8 cellular contexts compared by ENCODE assay signal in genomic region chr2:73112026-73112912, GRCh38. TPM values are rescaled to one million over a fixed set of nuclear protein-coding genes. Genes with fewer than 3 reads are reported as not detected.
DNase-seq lines count a peak whose midpoint lies in the region; ATAC-seq and TF ChIP-seq lines count a peak whose summit lies in the region.

No MANE protein-coding gene starts in this region.

- H3K4me3 ChIP-seq in Loucy (ENCODE audit: low read length, poor library complexity, severe bottlenecking) (peak overlapping the region; percentile 73), cardiac muscle cell (peak overlapping the region; percentile 72), trophoblast cell (ENCODE audit: low read depth, low read length) (peak overlapping the region; percentile 76)

- H4K91ac ChIP-seq in trophoblast cell (ENCODE audit: low read depth, low read length) = peak overlapping the region; percentile 40

- H3K27me3 Mint-ChIP-seq in activated naive CD4-positive, alpha-beta T cell treated with anti-CD3 and anti-CD28 coated beads for 36 hours (ENCODE audit: low read depth) = no peaks in the 10 kb centered on the region

- H3K79me2 ChIP-seq in Loucy (ENCODE audit: insufficient read depth, low read length) = peaks cover 21% of the 10 kb centered on the region; the same call in 1 of the 2 replicates
- peaks cover 7% of the 10 kb centered on the region for H3K79me2 ChIP-seq in trophoblast cell (ENCODE audit: control insufficient read depth, insufficient read depth, low read length, poor library complexity)

- no peak overlapping the region for H3K23ac ChIP-seq in trophoblast cell (ENCODE audit: low read length)

- peak overlapping the region; percentile 39 for H4K12ac ChIP-seq in trophoblast cell (ENCODE audit: low read depth, low read length)

- H3K4me1 ChIP-seq in Loucy (ENCODE audit: insufficient read depth, low read length, poor library complexity, severe bottlenecking) (peaks cover 49% of the 10 kb centered on the region), cardiac muscle cell (ENCODE audit: low read depth) (peaks cover 9% of the 10 kb centered on the region), trophoblast cell (ENCODE audit: control insufficient read depth in 1 of 2, insufficient read depth in 2 of 2, low read length in 2 of 2) (peaks cover 0 to 17% of the 10 kb centered on the region in 2 experiments)

- H2BK120ac ChIP-seq in trophoblast cell (ENCODE audit: insufficient read depth, low read length, poor library complexity) = peak overlapping the region; percentile 68

- TF ChIP-seq CTCF in Loucy (conservative IDR thresholded peaks at IDR 0.05; ENCODE audit: low read length) (no peak), cardiac muscle cell (IDR thresholded peaks at IDR 0.05; ENCODE audit: low read depth, low read length) (no peak)

- ATAC-seq in GM21717 (IDR thresholded peaks at IDR 0.05; ENCODE audit: unreplicated experiment) = peak; percentile 8

- H4K8ac ChIP-seq in trophoblast cell (ENCODE audit: low read depth, low read length) = peak overlapping the region; percentile 20

- H3K36me3 ChIP-seq in Loucy (ENCODE audit: insufficient read depth, low read length) = no peaks in the 10 kb centered on the region
- no peaks in the 10 kb centered on the region for H3K36me3 ChIP-seq in cardiac muscle cell
- H3K36me3 ChIP-seq in trophoblast cell (ENCODE audit: control insufficient read depth in 1 of 2, insufficient read depth in 2 of 2, low read length in 2 of 2) = no peaks in the 10 kb centered on the region

- H2AFZ ChIP-seq in Loucy (ENCODE audit: low read length) (no peak overlapping the region), trophoblast cell (ENCODE audit: insufficient read depth, low read length, poor library complexity) (peak overlapping the region; percentile 84)

- H2BK5ac ChIP-seq in trophoblast cell (ENCODE audit: low read depth, low read length, poor library complexity) = no peak overlapping the region

- H3K4me3 Mint-ChIP-seq in activated naive CD4-positive, alpha-beta T cell treated with anti-CD3 and anti-CD28 coated beads for 36 hours = peak overlapping the region; percentile 81

- H2AK5ac ChIP-seq in trophoblast cell (ENCODE audit: low read length) = no peak overlapping the region

- H3K79me1 ChIP-seq in trophoblast cell (ENCODE audit: low read length) = peaks cover 7% of the 10 kb centered on the region

- peak overlapping the region; percentile 47 for H2BK12ac ChIP-seq in trophoblast cell (ENCODE audit: low read length)

- no peaks in the 10 kb centered on the region for H3K27me3 ChIP-seq in Loucy (ENCODE audit: insufficient read depth, low read length, poor library complexity, severe bottlenecking)
- H3K27me3 ChIP-seq in cardiac muscle cell = peaks cover 37% of the 10 kb centered on the region
- H3K27me3 ChIP-seq in trophoblast cell (ENCODE audit: insufficient read depth, low read length) = no peaks in the 10 kb centered on the region

- no peaks in the 10 kb centered on the region for H4K20me1 ChIP-seq in Loucy (ENCODE audit: insufficient read depth, low read length, poor library complexity, severe bottlenecking)

- H3K27ac ChIP-seq in cardiac muscle cell = no peak overlapping the region
- H3K27ac ChIP-seq in trophoblast cell (ENCODE audit: low read depth, low read length) = peak overlapping the region; percentile 12

- H3K9ac ChIP-seq in Loucy (ENCODE audit: low read depth, low read length, poor library complexity, severe bottlenecking) (peak overlapping the region; percentile 44), trophoblast cell (ENCODE audit: low read length) (peak overlapping the region; percentile 54)

- H3F3A ChIP-seq in Loucy (ENCODE audit: low read depth) = 0 out of 2 replicates have a peak, but pooled peaks cover 6% of the 10 kb centered on the region

- CTCF ChIA-PET in activated naive CD4-positive, alpha-beta T cell treated with anti-CD3 and anti-CD28 coated beads for 36 hours (lab: Charles Lee) = interaction anchor here (1.0 to 4.2 kb wide), 4 partner anchors 17 to 226 kb away, joined by 3 to 18 read pairs (median 8); no protein-coding TSS in a partner anchor

- H3K18ac ChIP-seq in trophoblast cell (ENCODE audit: low read length) = peak overlapping the region; percentile 75

- no CpG with 5 or more reads among the region's 88 CpGs for WGBS in trophoblast cell (ENCODE audit: extremely low coverage, insufficient coverage, insufficient read length)

- DNase-seq in EL (peak; percentile 49), cardiac muscle cell (ENCODE audit: low read depth in 1 of 2, low spot score in 1 of 2) (peak; percentile 59 to 67), trophoblast cell (peak; percentile 45 to 69), NCI-H446 (lab: John Stamatoyannopoulos, UW) (no peak), GM19240 (ENCODE audit: insufficient read length, low spot score) (no peak)
- peak; percentile 36 for DNase-seq in activated naive CD4-positive, alpha-beta T cell treated with anti-CD3 and anti-CD28 coated beads for 36 hours

- no peaks in the 10 kb centered on the region for H3K9me2 ChIP-seq in Loucy (replicated peaks; ENCODE audit: low read depth, low read length)

- H3K4me1 Mint-ChIP-seq in activated naive CD4-positive, alpha-beta T cell treated with anti-CD3 and anti-CD28 coated beads for 36 hours (ENCODE audit: low read depth) = peaks cover 21% of the 10 kb centered on the region

- peak overlapping the region; percentile 90 for H3K14ac ChIP-seq in trophoblast cell (ENCODE audit: low read length)

- H3K4ac ChIP-seq in trophoblast cell (ENCODE audit: low read depth, low read length) = peak overlapping the region; percentile 17

- H3K27ac Mint-ChIP-seq in activated naive CD4-positive, alpha-beta T cell treated with anti-CD3 and anti-CD28 coated beads for 36 hours = no peak overlapping the region

- H3K4me2 ChIP-seq in Loucy (ENCODE audit: low read depth, low read length, poor library complexity, severe bottlenecking) = peak overlapping the region; percentile 70
- H3K4me2 ChIP-seq in trophoblast cell (ENCODE audit: low read length) = peak overlapping the region; percentile 58

- peaks cover 1% of the 10 kb centered on the region for H3K36me3 Mint-ChIP-seq in activated naive CD4-positive, alpha-beta T cell treated with anti-CD3 and anti-CD28 coated beads for 36 hours (ENCODE audit: low read depth)

- intact Hi-C loops in activated naive CD4-positive, alpha-beta T cell treated with anti-CD3 and anti-CD28 coated beads for 36 hours (cut with micrococcal nuclease) = loop anchor here (5.0 to 10.0 kb wide), 3 partner anchors 180 to 1723 kb away; partner anchors contain the start of genes EGR4, HK2, INO80B and WBP1

- H3K9me3 ChIP-seq in Loucy (ENCODE audit: insufficient read depth, low read depth, low read length) (no peaks in the 10 kb centered on the region), cardiac muscle cell (ENCODE audit: low read depth) (no peaks in the 10 kb centered on the region), trophoblast cell (ENCODE audit: insufficient read depth, low read depth, low read length) (no peaks in the 10 kb centered on the region)

- no peaks in the 10 kb centered on the region for H3K9me3 Mint-ChIP-seq in activated naive CD4-positive, alpha-beta T cell treated with anti-CD3 and anti-CD28 coated beads for 36 hours

RNA-seq across cellular contexts. Expression of gene RAB11FIP5, which starts 0.5 kb away (rescaled TPM):
- total RNA-seq in activated naive CD4-positive, alpha-beta T cell treated with anti-CD3 and anti-CD28 coated beads for 36 hours = 1 to 10 TPM; 7.3 to 7.4 TPM
- total RNA-seq in cardiac muscle cell = 7.2 and 12.1 TPM in 2 replicates
- polyA plus RNA-seq in cardiac muscle cell = 4.2 and 9.0 TPM in 2 replicates
- 30.2 and 32.3 TPM in 2 replicates for polyA plus RNA-seq in trophoblast cell (2013)

RNA-seq across cellular contexts. Expression of gene SFXN5, which starts 40.8 kb away (rescaled TPM):
- 1 to 10 TPM; 5.3 to 6.8 TPM for total RNA-seq in activated naive CD4-positive, alpha-beta T cell treated with anti-CD3 and anti-CD28 coated beads for 36 hours
- 13.5 and 15.6 TPM in 2 replicates for total RNA-seq in cardiac muscle cell
- polyA plus RNA-seq in cardiac muscle cell = 7.0 and 11.4 TPM in 2 replicates
- polyA plus RNA-seq in trophoblast cell (2013) = 9.5 and 13.2 TPM in 2 replicates

Comparison
In these comparisons a context has a peak if more than half of its experiments do, and no peak if none do; other contexts are left out.
1. DNase-seq: peak in EL (single experiment), activated naive CD4-positive, alpha-beta T cell treated with anti-CD3 and anti-CD28 coated beads for 36 hours (single experiment), cardiac muscle cell (2 of 2) and trophoblast cell (2 of 2); none in NCI-H446 (0 of 2) and GM19240 (single experiment).
2. Peak in every context shown above with its lines, with median percentiles within 50 percentile points of each other: H3K4me3 ChIP-seq.